In genomic region chr6:118186676-118187567, GRCh38 we compare ENCODE assay signal across 8 cellular contexts.
DNase-seq lines count a peak whose midpoint lies in the region; ATAC-seq, FAIRE-seq and TF ChIP-seq lines count a peak whose summit lies in the region.

No MANE protein-coding gene starts in this region.

- no peak for DNase-seq in GM12891 (ENCODE audit: insufficient read length, low spot score)
- DNase-seq in fibroblast of pulmonary artery (ENCODE audit: low read depth): peak; percentile 6
- no peak for DNase-seq in HepG2 (ENCODE audit: low spot score)
- DNase-seq in activated CD8-positive, alpha-beta memory T cell treated with anti-CD3 and anti-CD28 coated beads, Interleukin-2, amount 50 U/mL, for 48 hours: no peak
- no peak for DNase-seq in RCC 7860 (ENCODE audit: low spot score)
- DNase-seq in NCI-H187 treated with DMSO at 0.1 percent for 48 hours (lab: John Stamatoyannopoulos, UW): no peak

- TF ChIP-seq CTCF in fibroblast of pulmonary artery (IDR thresholded peaks at IDR 0.05; ENCODE audit: low read length, missing control alignments): no peak
- no peak for TF ChIP-seq CTCF in HepG2 (CRISPR knock-in tag; IDR thresholded peaks at IDR 0.05)

- H3K4me3 ChIP-seq in fibroblast of pulmonary artery (replicated peaks; ENCODE audit: low read depth, low read length) (no peak overlapping the region), HepG2 (replicated peaks in 1 of 3; ENCODE audit: insufficient read depth in 1 of 3, low read depth in 2 of 3, low read length in 3 of 3) (no peak overlapping the region)

- BruUV-seq in HepG2 (replicated peaks; lab: Mats Ljungman, UMichigan): no TSS peak

- TF ChIP-seq RAD21 in HepG2 (CRISPR knock-in tag; IDR thresholded peaks at IDR 0.05): no peak

- H3K36me3 ChIP-seq in HepG2 (replicated peaks in 1 of 2; ENCODE audit: control insufficient read depth in 1 of 2, insufficient read depth in 2 of 2, low read length in 2 of 2): no peaks in the 10 kb centered on the region

- no peak overlapping the region for H3K4me2 ChIP-seq in HepG2 (ENCODE audit: low read depth, low read length)

- no peak overlapping the region for H3K9ac ChIP-seq in HepG2 (ENCODE audit: insufficient read depth, low read depth, low read length)

- H2AFZ ChIP-seq in HepG2 (ENCODE audit: low read length): no peak overlapping the region

- in situ Hi-C loops in HepG2 (cut with HindIII; ENCODE audit: extremely low pct_ligation_motif_present, low pct_unique_long_range_greater_than_20kb): no loop called here

- TF ChIP-seq EP300 in HepG2 (IDR thresholded peaks at IDR 0.05; ENCODE audit: low read depth in 2 of 2, low read length in 2 of 2): no peak
- TF ChIP-seq EP300 in HepG2 (CRISPR knock-in tag; IDR thresholded peaks at IDR 0.05; ENCODE audit: borderline replicate concordance): no peak

- no peaks in the 10 kb centered on the region; a peak in 1 of 5 replicates for H3K27me3 ChIP-seq in HepG2 (ENCODE audit: control insufficient read depth in 1 of 2, insufficient read depth in 2 of 2, low read length in 2 of 2)

- no peaks in the 10 kb centered on the region for H3K4me1 ChIP-seq in HepG2 (ENCODE audit: insufficient read depth, low read length)

- TF ChIP-seq POLR2A in GM12891 (IDR thresholded peaks at IDR 0.05; ENCODE audit: low read depth, low read length) (no peak), HepG2 (IDR thresholded peaks at IDR 0.05; ENCODE audit: insufficient read depth in 1 of 2, low read depth in 2 of 2, low read length in 2 of 2) (no peak)

- H3K79me2 ChIP-seq in HepG2 (ENCODE audit: insufficient read depth, low read length): no peaks in the 10 kb centered on the region

- H3K27ac ChIP-seq in HepG2 (ENCODE audit: extremely low read length, insufficient read depth, low read length): no peak overlapping the region

- no peaks in the 10 kb centered on the region for H4K20me1 ChIP-seq in HepG2 (ENCODE audit: insufficient read depth, low read length)

- intact Hi-C loops in HepG2 (cut with micrococcal nuclease; ENCODE audit: unreplicated experiment): no loop called here

- POLR2A ChIA-PET in HepG2 (lab: Yijun Ruan, JAX): no interaction called here

- ATAC-seq in GM19455 (IDR thresholded peaks at IDR 0.05; ENCODE audit: unreplicated experiment) (peak; percentile 67), HG03342 (IDR thresholded peaks at IDR 0.05; ENCODE audit: unreplicated experiment) (peak; percentile 59), HepG2 (no peak)

- no peaks in the 10 kb centered on the region for H3K9me3 ChIP-seq in HepG2 (ENCODE audit: low read length)

- CTCF ChIA-PET in HepG2 (lab: Yijun Ruan, JAX; ENCODE audit: low intra/inter-chr PET ratio, low total read pairs): no interaction called here

- 2% methylated on average over 1 of the region's 1 CpG for WGBS in HepG2 (ENCODE audit: low lambda C conversion rate)

- FAIRE-seq in GM12891 (lab: Jason Lieb, UNC): peak; percentile 78
- FAIRE-seq in HepG2 (lab: Jason Lieb, UNC): no peak
- no peak for FAIRE-seq in RCC 7860 (lab: Jason Lieb, UNC)

TF ChIP-seq in GM12891, 5 proteins besides CTCF, POLR2A, EP300 and RAD21:
- TF ChIP-seq PAX5 (IDR thresholded peaks at IDR 0.05; ENCODE audit: insufficient read depth, low read length, severe bottlenecking): no peak
- TF ChIP-seq TAF1 (IDR thresholded peaks at IDR 0.05; ENCODE audit: low read depth, low read length): no peak
- TF ChIP-seq POLR2AphosphoS5 (IDR thresholded peaks at IDR 0.05; ENCODE audit: low read depth, low read length): no peak
- TF ChIP-seq POU2F2 (IDR thresholded peaks at IDR 0.05; ENCODE audit: low read depth, low read length): no peak
- TF ChIP-seq SPI1 (IDR thresholded peaks at IDR 0.05; ENCODE audit: low read depth, low read length): no peak; the same call in 1 of the 2 replicates

TF ChIP-seq in HepG2, 621 proteins besides CTCF, POLR2A, EP300 and RAD21:
- TF ChIP-seq ZNF740 (CRISPR knock-in tag; IDR thresholded peaks at IDR 0.05) (no peak), MZF1 (CRISPR knock-in tag; IDR thresholded peaks at IDR 0.05; ENCODE audit: borderline replicate concordance) (no peak), ZNF614 (CRISPR knock-in tag; IDR thresholded peaks at IDR 0.05; ENCODE audit: borderline replicate concordance) (no peak), SATB2 (CRISPR knock-in tag; IDR thresholded peaks at IDR 0.05) (no peak), STAG1 (CRISPR knock-in tag; IDR thresholded peaks at IDR 0.05) (no peak), RNF2 (conservative IDR thresholded peaks at IDR 0.05; ENCODE audit: low read depth) (no peak), AGO1 (IDR thresholded peaks at IDR 0.05; ENCODE audit: low read depth, low read length, poor library complexity, severe bottlenecking) (no peak), ZFAT (CRISPR knock-in tag; conservative IDR thresholded peaks at IDR 0.05) (no peak), YY1 (IDR thresholded peaks at IDR 0.05; ENCODE audit: insufficient read depth, insufficient replicate concordance, low read depth, low read length) (no peak)
